In genomic region chr4:145299380-145300076, GRCh38 we compare ENCODE assay signal across 1 cellular context.
TF ChIP-seq lines count a peak whose summit lies in the region.

No MANE protein-coding gene starts in this region.

TF ChIP-seq in GM12878, 131 proteins besides CTCF, POLR2A, EP300 and RAD21 (continued from another document):
- TF ChIP-seq ATF2 (IDR thresholded peaks at IDR 0.05; ENCODE audit: low read length) (peak; percentile 76), RUNX3 (IDR thresholded peaks at IDR 0.05; ENCODE audit: low read length) (peak; percentile 99), BACH1 (IDR thresholded peaks at IDR 0.05; ENCODE audit: borderline replicate concordance) (no peak), PML (IDR thresholded peaks at IDR 0.05; ENCODE audit: low read length) (peak; percentile 51; the same call in 1 of the 2 replicates), CREB1 (IDR thresholded peaks at IDR 0.05; ENCODE audit: low read depth) (peak; percentile 73), EGR1 (IDR thresholded peaks at IDR 0.05; ENCODE audit: borderline replicate concordance in 1 of 2, low read depth in 2 of 2, low read length in 2 of 2) (peak in 1 of 2 experiments; percentile 100; a peak in 2 of 3 replicates), MEF2A (IDR thresholded peaks at IDR 0.05; ENCODE audit: insufficient read depth, low read depth, low read length) (peak; percentile 83), RELB (IDR thresholded peaks at IDR 0.05; ENCODE audit: low read depth) (peak; percentile 51; the same call in 1 of the 2 replicates), NR2F1 (conservative IDR thresholded peaks at IDR 0.05) (peak; percentile 78)
